ENCODE assay signal across 9 cellular contexts in genomic region chr21:43712268-43712942, GRCh38. TPM values are rescaled to one million over a fixed set of nuclear protein-coding genes. Genes with fewer than 3 reads are reported as not detected.
DNase-seq lines count a peak whose midpoint lies in the region; ATAC-seq and TF ChIP-seq lines count a peak whose summit lies in the region.
"Had no signal": no experiment of that assay in that cellular context is flagged by ENCODE, and none has a peak within 500 bp of the region (broad histone marks: within the 10 kb centered on the region; RNA-seq: fewer than 3 reads in every experiment).

No MANE protein-coding gene starts in this region.

- H3K27ac ChIP-seq in right atrium auricular region (no peak overlapping the region), adrenal gland (peak overlapping the region in 3 of 5 donors; percentile 36 to 77 (median 44)), lung (ENCODE audit: low read depth in 1 of 2, low read length in 1 of 2) (peak overlapping the region in 1 of 2 donors; percentile 92)
- H3K27ac ChIP-seq in CD8-positive, alpha-beta memory T cell (ENCODE audit: low read depth, low read length) = no peak overlapping the region

- H3K4me1 Mint-ChIP-seq in CD8-positive, alpha-beta memory T cell = peaks cover 0 to under 1% (median 0%) of the 10 kb centered on the region in 3 donors
- peaks cover 1% of the 10 kb centered on the region for H3K4me1 Mint-ChIP-seq in T-helper 17 cell

- H3K36me3 ChIP-seq in right atrium auricular region (no peaks in the 10 kb centered on the region), adrenal gland (replicated peaks in 1 of 2) (no peaks in the 10 kb centered on the region), lung (ENCODE audit: control insufficient read depth in 2 of 2, insufficient read depth in 2 of 2, low read length in 2 of 2) (no peaks in the 10 kb centered on the region)
- no peaks in the 10 kb centered on the region for H3K36me3 ChIP-seq in CD8-positive, alpha-beta memory T cell (ENCODE audit: insufficient read depth, low read length)

- TF ChIP-seq POLR2A in adrenal gland (IDR thresholded peaks at IDR 0.05) = no peak

- no peak overlapping the region for H3K4me3 ChIP-seq in right atrium auricular region
- no peak overlapping the region for H3K4me3 ChIP-seq in adrenal gland
- no peak overlapping the region for H3K4me3 ChIP-seq in lung
- H3K4me3 ChIP-seq in CD8-positive, alpha-beta memory T cell (ENCODE audit: low read length) = no peak overlapping the region

- DNase-seq in left ventricle myocardium superior (no peak), right atrium auricular region (ENCODE audit: low spot score) (no peak), adrenal gland (peak in 4 of 7 donors; percentile 53 to 77 (median 69)), lung (ENCODE audit: low spot score) (peak; percentile 90), dermis blood vessel endothelial cell (no peak), T-helper 17 cell (no peak)
- DNase-seq in CD8-positive, alpha-beta memory T cell = no peak
- DNase-seq: activated naive CD4-positive, alpha-beta T cell treated with Interleukin-2 at 50 U/mL for 16 hours had no signal

- H3K4me3 Mint-ChIP-seq in CD8-positive, alpha-beta memory T cell = no peak overlapping the region
- H3K4me3 Mint-ChIP-seq in T-helper 17 cell = no peak overlapping the region

- no peak for TF ChIP-seq CTCF in right atrium auricular region (IDR thresholded peaks at IDR 0.05)
- TF ChIP-seq CTCF in adrenal gland (IDR thresholded peaks at IDR 0.05) = no peak
- no peak for TF ChIP-seq CTCF in lung (IDR thresholded peaks at IDR 0.05; ENCODE audit: control extremely low read depth, extremely low read depth)

- no peaks in the 10 kb centered on the region for H3K9me3 Mint-ChIP-seq in CD8-positive, alpha-beta memory T cell

- H3K4me1 ChIP-seq in right atrium auricular region (no peaks in the 10 kb centered on the region), adrenal gland (replicated peaks in 1 of 2) (peaks cover 0 to 6% of the 10 kb centered on the region in 2 donors), lung (ENCODE audit: control insufficient read depth in 2 of 2, insufficient read depth in 2 of 2, low read length in 2 of 2) (peaks cover 0 to under 1% of the 10 kb centered on the region in 2 donors)
- no peaks in the 10 kb centered on the region for H3K4me1 ChIP-seq in CD8-positive, alpha-beta memory T cell (ENCODE audit: insufficient read depth, low read length)

- 47 to 62% (median 59%) methylated on average over 13 of the region's 13 CpGs for WGBS in adrenal gland, 4 donors
- 66 to 75% methylated on average over 13 of the region's 13 CpGs for WGBS in lung, 2 donors

- peak overlapping the region in 1 of 8 donors; percentile 82 for H3K27ac Mint-ChIP-seq in CD8-positive, alpha-beta memory T cell
- no peak overlapping the region for H3K27ac Mint-ChIP-seq in T-helper 17 cell

- H3K27me3 ChIP-seq in right atrium auricular region (no peaks in the 10 kb centered on the region), adrenal gland (no peaks in the 10 kb centered on the region), lung (ENCODE audit: control insufficient read depth, insufficient read depth) (no peaks in the 10 kb centered on the region)
- no peaks in the 10 kb centered on the region for H3K27me3 ChIP-seq in CD8-positive, alpha-beta memory T cell (ENCODE audit: insufficient read depth, low read length, poor library complexity, severe bottlenecking)

- ATAC-seq in left ventricle myocardium superior (peak; percentile 45), lung (ENCODE audit: insufficient read depth, low FRiP score) (peak; percentile 85), GM18870 (IDR thresholded peaks at IDR 0.05; ENCODE audit: unreplicated experiment) (no peak), T-helper 17 cell (no peak)

- H3K9me3 ChIP-seq in right atrium auricular region (no peaks in the 10 kb centered on the region), adrenal gland (replicated peaks in 1 of 3) (no peaks in the 10 kb centered on the region), lung (ENCODE audit: control insufficient read depth in 2 of 2, insufficient read depth in 1 of 2, low read length in 1 of 2) (no peaks in the 10 kb centered on the region), T-helper 17 cell (ENCODE audit: control insufficient read depth, low read length, poor library complexity, severe bottlenecking) (no peaks in the 10 kb centered on the region)
- no peaks in the 10 kb centered on the region for H3K9me3 ChIP-seq in CD8-positive, alpha-beta memory T cell (ENCODE audit: low read length)

- CTCF ChIA-PET in CD8-positive, alpha-beta memory T cell (lab: Charles Lee) = no interaction called here

- POLR2A ChIA-PET in CD8-positive, alpha-beta memory T cell (lab: Charles Lee) = no interaction called here

- intact Hi-C loops in left ventricle myocardium superior (cut with micrococcal nuclease) = no loop called here
- intact Hi-C loops in adrenal gland (cut with DNase I) = no loop called here

- no peaks in the 10 kb centered on the region for H3K27me3 Mint-ChIP-seq in CD8-positive, alpha-beta memory T cell
- peaks cover 4% of the 10 kb centered on the region for H3K27me3 Mint-ChIP-seq in T-helper 17 cell

- no peaks in the 10 kb centered on the region for H3K36me3 Mint-ChIP-seq in CD8-positive, alpha-beta memory T cell
- H3K36me3 Mint-ChIP-seq in T-helper 17 cell (ENCODE audit: low read depth) = no peaks in the 10 kb centered on the region

RNA-seq across cellular contexts. Expression of gene PDXK, which starts 6.5 kb away (rescaled TPM):
- 117 TPM for total RNA-seq in left ventricle myocardium superior
- 10 to 100 TPM; 29.1 to 45.7 TPM for total RNA-seq in right atrium auricular region
- total RNA-seq in adrenal gland = 100 to 1,000 TPM in 5 of 8 donors, 10 to 100 TPM in 3; 75.3 to 202 (median 123) TPM
- polyA plus RNA-seq in adrenal gland = 10 to 100 TPM; 76.8 to 98.0 (median 92.5) TPM
- total RNA-seq in lung = 100 to 1,000 TPM in 1 of 2 donors, 10 to 100 TPM in 1; 62.7 to 276 TPM
- polyA plus RNA-seq in lung = 100 to 1,000 TPM; 134 to 181 TPM
- total RNA-seq in CD8-positive, alpha-beta memory T cell = 10 to 100 TPM; 96.3 to 96.7 TPM
- polyA plus RNA-seq in CD8-positive, alpha-beta memory T cell = 38.3 TPM
- total RNA-seq in dermis blood vessel endothelial cell = 47.0 and 87.4 TPM in 2 replicates
- total RNA-seq in T-helper 17 cell = 100 to 1,000 TPM in 1 of 2 donors, 10 to 100 TPM in 1; 93.1 to 106 TPM

RNA-seq across cellular contexts. Expression of gene RRP1B, which starts 53.0 kb away (rescaled TPM):
- 9.9 TPM for total RNA-seq in left ventricle myocardium superior
- 10 to 100 TPM; 10.5 to 16.0 TPM for total RNA-seq in right atrium auricular region
- total RNA-seq in adrenal gland = 10 to 100 TPM in 7 of 8 donors, 1 to 10 TPM in 1; 7.0 to 18.6 (median 16.2) TPM
- 10 to 100 TPM in 1 of 3 donors, 1 to 10 TPM in 2; 5.7 to 12.5 (median 9.0) TPM for polyA plus RNA-seq in adrenal gland
- total RNA-seq in lung = 10 to 100 TPM; 14.6 to 18.1 TPM
- 10 to 100 TPM in 1 of 2 donors, 1 to 10 TPM in 1; 6.4 to 10.8 TPM for polyA plus RNA-seq in lung
- 10 to 100 TPM; 92.6 to 94.3 TPM for total RNA-seq in CD8-positive, alpha-beta memory T cell
- polyA plus RNA-seq in CD8-positive, alpha-beta memory T cell = 43.6 TPM
- 36.1 and 40.6 TPM in 2 replicates for total RNA-seq in dermis blood vessel endothelial cell
- 10 to 100 TPM; 30.3 to 30.6 TPM for total RNA-seq in T-helper 17 cell

RNA-seq across cellular contexts. Expression of gene HSF2BP, which starts 53.1 kb away (rescaled TPM):
- not detected for total RNA-seq in left ventricle myocardium superior
- under 1 TPM; 0.44 to 0.67 TPM for total RNA-seq in right atrium auricular region
- total RNA-seq in adrenal gland = 1 to 10 TPM in 1 of 8 donors, under 1 TPM in 5, not detected in 2; 0.23 to 1.0 (median 0.45) TPM
- polyA plus RNA-seq in adrenal gland = under 1 TPM; 0.27 to 0.40 (median 0.35) TPM
- total RNA-seq in lung = under 1 TPM; 0.60 to 0.71 TPM
- under 1 TPM; 0.46 to 0.55 TPM for polyA plus RNA-seq in lung
- 1 to 10 TPM in 1 of 2 experiments, under 1 TPM in 1; 0.53 to 1.4 TPM for total RNA-seq in CD8-positive, alpha-beta memory T cell
- 0.28 TPM for polyA plus RNA-seq in CD8-positive, alpha-beta memory T cell
- total RNA-seq in dermis blood vessel endothelial cell = 0.65 and 0.68 TPM in 2 replicates
- under 1 TPM; 0.20 to 0.37 TPM for total RNA-seq in T-helper 17 cell

Comparison
In these comparisons a context has a peak if more than half of its experiments do, and no peak if none do; other contexts are left out.
1. ATAC-seq: peak in left ventricle myocardium superior (single experiment) and lung (single experiment); none in GM18870 (single experiment) and T-helper 17 cell (single experiment).
2. DNase-seq: peak in adrenal gland (4 of 7) and lung (single experiment); none in left ventricle myocardium superior (single experiment), right atrium auricular region (single experiment), CD8-positive, alpha-beta memory T cell (0 of 5), dermis blood vessel endothelial cell (single experiment) and T-helper 17 cell (0 of 3).
3. H3K27ac ChIP-seq: peak in adrenal gland (3 of 5); none in right atrium auricular region (0 of 2) and CD8-positive, alpha-beta memory T cell (single experiment).